1 cellular context compared by ENCODE assay signal in the genomic region with DNA sequence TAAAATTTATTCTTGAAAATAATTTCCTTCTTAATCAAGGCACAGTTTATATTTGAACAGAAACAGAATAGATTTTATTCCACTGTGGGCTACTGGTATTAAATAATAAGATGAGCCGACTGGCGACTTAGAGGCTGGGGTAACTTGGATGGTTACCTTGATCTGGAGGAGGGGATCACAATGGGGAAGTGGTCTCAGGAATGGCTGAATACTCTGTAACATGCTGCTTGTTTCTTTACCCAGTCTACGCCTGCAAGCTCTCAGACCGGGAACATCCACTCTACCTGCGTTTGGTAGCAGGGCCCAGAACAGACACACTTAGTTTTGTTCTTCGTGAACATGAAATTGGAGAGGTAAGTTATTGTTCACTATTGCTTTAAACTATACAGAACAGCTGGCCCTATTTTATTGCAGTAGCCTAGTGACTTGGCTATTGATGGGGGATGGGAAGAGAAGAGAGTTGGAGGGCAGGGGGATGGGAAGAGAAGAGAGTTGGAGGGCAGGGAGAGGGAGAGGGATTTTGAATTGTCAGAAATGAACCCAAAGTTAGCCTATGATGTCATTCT.
TF ChIP-seq lines count a peak whose summit lies in the region.

No MANE protein-coding gene starts in this region.

TF ChIP-seq in IMR-90, 13 proteins besides CTCF, POLR2A, EP300 and RAD21:
- no peak for TF ChIP-seq MAZ (IDR thresholded peaks at IDR 0.05; ENCODE audit: borderline replicate concordance, low read depth, low read length)
- TF ChIP-seq RCOR1 (IDR thresholded peaks at IDR 0.05; ENCODE audit: insufficient replicate concordance, low read length), result no peak
- no peak for TF ChIP-seq SMC3 (IDR thresholded peaks at IDR 0.05; ENCODE audit: low read depth, low read length)
- TF ChIP-seq CEBPB (IDR thresholded peaks at IDR 0.05; ENCODE audit: low read depth, low read length), result no peak
- no peak for TF ChIP-seq MXI1 (IDR thresholded peaks at IDR 0.05; ENCODE audit: borderline replicate concordance, low read depth, low read length)
- TF ChIP-seq, protein P1, sequence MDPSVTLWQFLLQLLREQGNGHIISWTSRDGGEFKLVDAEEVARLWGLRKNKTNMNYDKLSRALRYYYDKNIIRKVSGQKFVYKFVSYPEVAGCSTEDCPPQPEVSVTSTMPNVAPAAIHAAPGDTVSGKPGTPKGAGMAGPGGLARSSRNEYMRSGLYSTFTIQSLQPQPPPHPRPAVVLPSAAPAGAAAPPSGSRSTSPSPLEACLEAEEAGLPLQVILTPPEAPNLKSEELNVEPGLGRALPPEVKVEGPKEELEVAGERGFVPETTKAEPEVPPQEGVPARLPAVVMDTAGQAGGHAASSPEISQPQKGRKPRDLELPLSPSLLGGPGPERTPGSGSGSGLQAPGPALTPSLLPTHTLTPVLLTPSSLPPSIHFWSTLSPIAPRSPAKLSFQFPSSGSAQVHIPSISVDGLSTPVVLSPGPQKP (IDR thresholded peaks at IDR 0.05; ENCODE audit: borderline replicate concordance, low read depth, low read length), result no peak
- TF ChIP-seq CHD1 (IDR thresholded peaks at IDR 0.05; ENCODE audit: low read depth, low read length), result no peak
- TF ChIP-seq MAFK (IDR thresholded peaks at IDR 0.05; ENCODE audit: low read depth, low read length), result no peak
- TF ChIP-seq, protein P2, sequence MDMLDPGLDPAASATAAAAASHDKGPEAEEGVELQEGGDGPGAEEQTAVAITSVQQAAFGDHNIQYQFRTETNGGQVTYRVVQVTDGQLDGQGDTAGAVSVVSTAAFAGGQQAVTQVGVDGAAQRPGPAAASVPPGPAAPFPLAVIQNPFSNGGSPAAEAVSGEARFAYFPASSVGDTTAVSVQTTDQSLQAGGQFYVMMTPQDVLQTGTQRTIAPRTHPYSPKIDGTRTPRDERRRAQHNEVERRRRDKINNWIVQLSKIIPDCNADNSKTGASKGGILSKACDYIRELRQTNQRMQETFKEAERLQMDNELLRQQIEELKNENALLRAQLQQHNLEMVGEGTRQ (IDR thresholded peaks at IDR 0.05; ENCODE audit: low read depth, low read length), result no peak
